In genomic region chr2:235546436-235546835, GRCh38 we compare ENCODE assay signal across 1 cellular context.
TF ChIP-seq lines count a peak whose summit lies in the region.

No MANE protein-coding gene starts in this region.

TF ChIP-seq in GM23338, 12 proteins besides CTCF, POLR2A, EP300 and RAD21 (continued from another document):
- TF ChIP-seq ZNF462 (CRISPR knock-in tag; IDR thresholded peaks at IDR 0.05) (no peak), REST (IDR thresholded peaks at IDR 0.05; ENCODE audit: unreplicated experiment) (no peak), JUNB (IDR thresholded peaks at IDR 0.05; ENCODE audit: unreplicated experiment) (no peak), CREB1 (CRISPR knock-in tag; IDR thresholded peaks at IDR 0.05; ENCODE audit: low read depth) (no peak)
